In genomic region chr11:22192642-22193347, GRCh38 we compare ENCODE assay signal across 8 cellular contexts. TPM values are rescaled to one million over a fixed set of nuclear protein-coding genes. Genes with fewer than 3 reads are reported as not detected.
DNase-seq lines count a peak whose midpoint lies in the region; ATAC-seq and TF ChIP-seq lines count a peak whose summit lies in the region.

Gene ANO5, plus strand, starts transcription at chr11:22193085. Its CDS starts 408 bp downstream, at chr11:22193493.

- H2AFZ ChIP-seq in SK-N-SH (ENCODE audit: low read depth): peak within 1 kb of the TSS; percentile 95

- H3K9ac ChIP-seq in BLaER1 (peak within 1 kb of the TSS; percentile 75), SK-N-SH (peak within 1 kb of the TSS; percentile 39; the same call in 1 of the 2 replicates)

- ATAC-seq in GM19025 (IDR thresholded peaks at IDR 0.05; ENCODE audit: low read depth, unreplicated experiment) (peak; percentile 48), HG03460 (IDR thresholded peaks at IDR 0.05; ENCODE audit: unreplicated experiment) (peak; percentile 45), esophagus mucosa (peak; percentile 46)

- H4K20me1 ChIP-seq in BLaER1: no peaks in the 10 kb centered on the region
- H4K20me1 ChIP-seq in SK-N-SH (ENCODE audit: insufficient read depth): no peaks in the 10 kb centered on the region

- H3K9me3 ChIP-seq in BLaER1: no peaks in the 10 kb centered on the region
- H3K9me3 ChIP-seq in SK-N-SH: no peaks in the 10 kb centered on the region
- no peaks in the 10 kb centered on the region for H3K9me3 ChIP-seq in mononuclear cell (ENCODE audit: low read depth, low read length)
- H3K9me3 ChIP-seq in transverse colon: no peaks in the 10 kb centered on the region

- H3K79me2 ChIP-seq in SK-N-SH (ENCODE audit: insufficient read depth): no peaks in the 10 kb centered on the region

- no peaks in the 10 kb centered on the region for H3K9me2 ChIP-seq in SK-N-SH

- in situ Hi-C loops in transverse colon (cut with MboI; ENCODE audit: low pct_ligation_motif_present in 1 of 4, low pct_unique_long_range_greater_than_20kb in 1 of 4, low sequenced_read_pairs in 3 of 4): no loop called here

- TF ChIP-seq CTCF in SK-N-SH (IDR thresholded peaks at IDR 0.05): no peak
- TF ChIP-seq CTCF in transverse colon (IDR thresholded peaks at IDR 0.05): peak in 1 of 5 experiments; percentile 2

- no peak for TF ChIP-seq RAD21 in SK-N-SH (IDR thresholded peaks at IDR 0.05; ENCODE audit: low read length)

- H3K36me3 ChIP-seq in BLaER1 (no peaks in the 10 kb centered on the region), SK-N-SH (replicated peaks in 1 of 2; ENCODE audit: control insufficient read depth in 1 of 2, insufficient read depth in 2 of 2, low read length in 1 of 2) (no peaks in the 10 kb centered on the region), transverse colon (no peaks in the 10 kb centered on the region)

- TF ChIP-seq EP300 in SK-N-SH (IDR thresholded peaks at IDR 0.05; ENCODE audit: borderline replicate concordance in 1 of 2, low read depth in 1 of 2, low read length in 1 of 2) (no peak), transverse colon (IDR thresholded peaks at IDR 0.05; ENCODE audit: low read depth) (no peak)

- CTCF ChIA-PET in SK-N-SH (lab: Yijun Ruan, JAX): interaction anchor here (0.7 to 1.9 kb wide), 2 partner anchors 10 to 44 kb away, joined by 3 to 6 read pairs; no protein-coding TSS in a partner anchor

- DNase-seq in SK-N-SH (peak; percentile 89), transverse colon (peak; percentile 74)
- no peak for DNase-seq in stimulated activated CD4-positive, alpha-beta T cell treated with anti-CD3 and anti-CD28 coated beads, Interleukin-12 subunit alpha, Interleukin-12 subunit beta, amount 100 ng/mL, for 4 hours

- H3K4me1 ChIP-seq in BLaER1 (peaks cover 24% of the 10 kb centered on the region), SK-N-SH (ENCODE audit: control insufficient read depth in 1 of 2, insufficient read depth in 2 of 2, low read depth in 1 of 2, low read length in 1 of 2) (no peaks in the 10 kb centered on the region; a peak in 2 of 4 replicates), mononuclear cell (ENCODE audit: insufficient read depth, low read length) (peaks cover 19% of the 10 kb centered on the region), transverse colon (peaks cover 0 to 21% (median 10%) of the 10 kb centered on the region in 4 donors)

- H3K4me2 ChIP-seq in BLaER1 (peak within 1 kb of the TSS; percentile 93), SK-N-SH (peak within 1 kb of the TSS; percentile 90)

- TF ChIP-seq POLR2A in transverse colon (IDR thresholded peaks at IDR 0.05): no peak

- H3F3A ChIP-seq in SK-N-SH (replicated peaks; ENCODE audit: insufficient read depth): no peaks in the 10 kb centered on the region

- POLR2A ChIA-PET in SK-N-SH (lab: Yijun Ruan, JAX): interaction anchor here (1.1 kb wide), 1 partner anchor 51 kb away, joined by 3 read pairs; no protein-coding TSS in a partner anchor

- intact Hi-C loops in transverse colon (cut with DNase I; ENCODE audit: low total_unique reads): no loop called here

- WGBS in SK-N-SH (ENCODE audit: low lambda C conversion rate): 2% methylated on average over 43 of the region's 56 CpGs
- WGBS in transverse colon (ENCODE audit: low coverage in 1 of 2), 2 donors: 7% methylated on average over 56 of the region's 56 CpGs; no CpG with 5 or more reads in 1 of the 2 donors

- H3K27me3 ChIP-seq in BLaER1: no peaks in the 10 kb centered on the region
- no peaks in the 10 kb centered on the region for H3K27me3 ChIP-seq in SK-N-SH (ENCODE audit: insufficient read depth)
- peaks cover 28% of the 10 kb centered on the region for H3K27me3 ChIP-seq in mononuclear cell (ENCODE audit: insufficient read depth, low read length)
- no peaks in the 10 kb centered on the region for H3K27me3 ChIP-seq in transverse colon

- H3K27ac ChIP-seq in BLaER1 (peak within 1 kb of the TSS; percentile 72), SK-N-SH (ENCODE audit: low read depth in 2 of 2, low read length in 1 of 2) (peak within 1 kb of the TSS in 1 of 2 experiments; percentile 73; a peak in 1 of 4 replicates), transverse colon (peak within 1 kb of the TSS; percentile 71 to 89 (median 80))

- H3K4me3 ChIP-seq in BLaER1 (peak within 1 kb of the TSS; percentile 79), SK-N-SH (ENCODE audit: low read depth in 2 of 2, low read length in 1 of 2) (peak within 1 kb of the TSS; percentile 52 to 67), mononuclear cell (ENCODE audit: low read length) (peak within 1 kb of the TSS; percentile 28), transverse colon (peak within 1 kb of the TSS; percentile 58 to 91 (median 82))

TF ChIP-seq in SK-N-SH, 30 proteins besides CTCF, POLR2A, EP300 and RAD21:
- TF ChIP-seq USF2 (IDR thresholded peaks at IDR 0.05; ENCODE audit: borderline replicate concordance, low read depth, low read length): peak; percentile 26; the same call in 1 of the 2 replicates
- no peak for TF ChIP-seq POLR2AphosphoS5 (IDR thresholded peaks at IDR 0.05; ENCODE audit: low read depth, low read length)

RNA-seq across cellular contexts. Expression of gene ANO5, which starts in this region (rescaled TPM):
- 0.15 and 0.28 TPM in 2 replicates for polyA plus RNA-seq in SK-N-SH (2012; rRNA removed)
- 0.22 and 0.28 TPM in 2 replicates for polyA plus RNA-seq in SK-N-SH (2012; cell fraction: cytosol; rRNA removed)
- polyA plus RNA-seq in SK-N-SH (2012; cell fraction: nucleus; rRNA removed): 0.32 and 0.54 TPM in 2 replicates
- total RNA-seq in esophagus mucosa (0.20 TPM), mononuclear cell (0.63 TPM), transverse colon (10 to 100 TPM in 1 of 4 donors, 1 to 10 TPM in 3; 2.0 to 15.2 (median 7.5) TPM)

Comparison
In these comparisons a context has a peak if more than half of its experiments do, and no peak if none do; other contexts are left out.
1. Peak in DNase-seq, H3K4me3 ChIP-seq, H3K9ac ChIP-seq and H3K4me2 ChIP-seq in SK-N-SH; RNA of the gene not detected or under 1 TPM.
2. Peak in ATAC-seq in esophagus mucosa; RNA of the gene not detected or under 1 TPM.
3. H3K4me3 ChIP-seq: peak in every context shown above with its lines; median percentile 82 in transverse colon; 79 in BLaER1; 60 in SK-N-SH; 28 in mononuclear cell.